ENCODE assay signal across 8 cellular contexts in the genomic region with DNA sequence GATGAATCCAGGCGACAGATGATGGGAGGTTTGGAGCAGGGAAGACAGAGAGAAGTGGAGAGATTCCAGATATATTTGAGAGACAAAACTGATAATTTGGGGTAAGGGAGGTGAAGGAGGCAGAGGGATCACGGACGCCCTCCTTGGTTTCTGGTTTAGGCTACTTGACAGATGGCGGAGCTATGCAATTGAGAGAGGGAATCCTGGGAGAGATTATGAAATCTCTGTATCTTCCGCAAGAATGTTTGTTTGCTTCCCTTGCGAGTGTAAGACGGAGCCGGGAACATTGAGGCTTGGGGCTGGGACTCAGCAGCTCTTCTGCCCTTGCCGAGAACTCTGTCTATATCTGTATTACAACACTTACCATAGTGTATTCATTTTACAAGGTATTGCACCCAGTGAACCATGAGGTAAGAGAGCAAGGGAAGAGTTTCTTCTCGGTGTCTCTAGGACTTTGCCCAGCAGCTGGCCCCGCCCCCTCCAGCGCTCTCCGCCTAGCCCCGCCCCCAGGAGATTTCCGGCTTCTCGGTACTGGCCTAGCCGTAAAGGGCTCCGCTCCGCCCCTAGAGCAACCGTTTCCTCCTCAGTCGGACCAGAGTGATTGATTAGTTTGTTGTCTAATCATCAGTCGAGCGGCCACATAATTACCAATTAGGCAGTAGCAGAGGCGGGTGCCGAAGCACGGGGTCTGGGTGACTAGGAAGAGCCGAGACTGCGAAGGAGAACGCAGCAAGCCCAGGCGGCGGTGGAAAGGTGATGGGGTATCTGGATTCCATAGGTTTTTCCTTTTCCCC. TPM values are rescaled to one million over a fixed set of nuclear protein-coding genes. Genes with fewer than 3 reads are reported as not detected.
DNase-seq lines count a peak whose midpoint lies in the region; ATAC-seq and TF ChIP-seq lines count a peak whose summit lies in the region.

A gene with protein sequence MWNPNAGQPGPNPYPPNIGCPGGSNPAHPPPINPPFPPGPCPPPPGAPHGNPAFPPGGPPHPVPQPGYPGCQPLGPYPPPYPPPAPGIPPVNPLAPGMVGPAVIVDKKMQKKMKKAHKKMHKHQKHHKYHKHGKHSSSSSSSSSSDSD (plus strand): TSS at position 695 of the 794 bp plus-strand sequence. CDS start 981 bp downstream, outside the sequence.

- no peaks in the 10 kb centered on the region for H3K9me3 Mint-ChIP-seq in HFFc6
- no peaks in the 10 kb centered on the region for H3K9me3 Mint-ChIP-seq in activated naive CD4-positive, alpha-beta T cell treated with anti-CD3 and anti-CD28 coated beads, Interleukin-2, amount 10 ng/mL, durations not matched to agents 7 days and 5 days

- DNase-seq in GM04504 (ENCODE audit: low read depth): peak; percentile 100
- DNase-seq in HFFc6: peak; percentile 100
- peak; percentile 100 for DNase-seq in NB4 (ENCODE audit: low read depth)
- DNase-seq in SK-N-MC (ENCODE audit: low read depth, low spot score): peak; percentile 94
- peak; percentile 99 for DNase-seq in activated naive CD4-positive, alpha-beta T cell treated with anti-CD3 and anti-CD28 coated beads, Interleukin-2, amount 10 ng/mL, durations not matched to agents 7 days and 5 days
- DNase-seq in non-pigmented ciliary epithelial cell (ENCODE audit: low read depth): peak; percentile 99
- peak; percentile 99 for DNase-seq in superior temporal gyrus (ENCODE audit: extremely low spot score)

- peak within 1 kb of the TSS; percentile 90 for H3K4me3 Mint-ChIP-seq in HFFc6
- H3K4me3 Mint-ChIP-seq in activated naive CD4-positive, alpha-beta T cell treated with anti-CD3 and anti-CD28 coated beads, Interleukin-2, amount 10 ng/mL, durations not matched to agents 7 days and 5 days: peak within 1 kb of the TSS; percentile 94

- H3K4me1 ChIP-seq in gastroesophageal sphincter: peaks cover 0 to 47% (median 11%) of the 10 kb centered on the region in 3 donors

- no peak for TF ChIP-seq EP300 in gastroesophageal sphincter (IDR thresholded peaks at IDR 0.05)

- no peaks in the 10 kb centered on the region for H3K27me3 ChIP-seq in gastroesophageal sphincter

- H3K27ac ChIP-seq in SK-N-MC: peak within 1 kb of the TSS; percentile 98
- H3K27ac ChIP-seq in gastroesophageal sphincter: peak within 1 kb of the TSS; percentile 83 to 91 (median 87)

- H3K9me3 ChIP-seq in SK-N-MC (ENCODE audit: low read depth, low read length) (no peaks in the 10 kb centered on the region), gastroesophageal sphincter (no peaks in the 10 kb centered on the region)

- peaks cover 23% of the 10 kb centered on the region for H3K36me3 Mint-ChIP-seq in HFFc6 (ENCODE audit: low read depth)
- H3K36me3 Mint-ChIP-seq in activated naive CD4-positive, alpha-beta T cell treated with anti-CD3 and anti-CD28 coated beads, Interleukin-2, amount 10 ng/mL, durations not matched to agents 7 days and 5 days: peaks cover 29% of the 10 kb centered on the region

- H3K4me3 ChIP-seq in NB4 (ENCODE audit: low read depth, low read length) (peak within 1 kb of the TSS; percentile 100), SK-N-MC (peak within 1 kb of the TSS; percentile 92), gastroesophageal sphincter (peak within 1 kb of the TSS; percentile 59 to 77)

- H3K27ac Mint-ChIP-seq in HFFc6: peak within 1 kb of the TSS; percentile 90
- H3K27ac Mint-ChIP-seq in activated naive CD4-positive, alpha-beta T cell treated with anti-CD3 and anti-CD28 coated beads, Interleukin-2, amount 10 ng/mL, durations not matched to agents 7 days and 5 days: peak within 1 kb of the TSS; percentile 92

- CTCF ChIA-PET in activated naive CD4-positive, alpha-beta T cell treated with anti-CD3 and anti-CD28 coated beads, Interleukin-2, amount 10 ng/mL, durations not matched to agents 7 days and 5 days (lab: Charles Lee): interaction anchor here (0.8 to 1.3 kb wide), 4 partner anchors 34 to 303 kb away, joined by 3 to 4 read pairs (median 3); partner anchors contain the start of gene AAAS

- ATAC-seq in gastroesophageal sphincter: peak; percentile 99

- peaks cover 34% of the 10 kb centered on the region for H3K4me1 Mint-ChIP-seq in HFFc6 (ENCODE audit: low read depth)
- H3K4me1 Mint-ChIP-seq in activated naive CD4-positive, alpha-beta T cell treated with anti-CD3 and anti-CD28 coated beads, Interleukin-2, amount 10 ng/mL, durations not matched to agents 7 days and 5 days: peaks cover 39% of the 10 kb centered on the region

- H3K36me3 ChIP-seq in SK-N-MC (ENCODE audit: insufficient read depth, low read length) (peaks cover 19% of the 10 kb centered on the region), gastroesophageal sphincter (peaks cover 0 to 28% of the 10 kb centered on the region in 2 donors)

- no peaks in the 10 kb centered on the region for H3K27me3 Mint-ChIP-seq in HFFc6 (ENCODE audit: insufficient read depth)
- H3K27me3 Mint-ChIP-seq in activated naive CD4-positive, alpha-beta T cell treated with anti-CD3 and anti-CD28 coated beads, Interleukin-2, amount 10 ng/mL, durations not matched to agents 7 days and 5 days: peaks cover 4% of the 10 kb centered on the region

- TF ChIP-seq CTCF in HFFc6 (IDR thresholded peaks at IDR 0.05) (no peak), NB4 (IDR thresholded peaks at IDR 0.05; ENCODE audit: low read depth, low read length) (no peak), gastroesophageal sphincter (IDR thresholded peaks at IDR 0.05) (no peak)

- TF ChIP-seq POLR2A in NB4 (IDR thresholded peaks at IDR 0.05; ENCODE audit: extremely low read depth, insufficient read length) (peak; percentile 89), gastroesophageal sphincter (IDR thresholded peaks at IDR 0.05) (peak; percentile 86 to 93)

- peak within 1 kb of the TSS; percentile 91 for H3K9ac ChIP-seq in SK-N-MC (ENCODE audit: insufficient read length)

- 1 to 3% methylated on average over 15 to 20 of the region's 31 CpGs for WGBS in gastroesophageal sphincter (ENCODE audit: low coverage in 1 of 2), 2 donors

RNA-seq across cellular contexts. Expression of the gene that starts here (rescaled TPM):
- total RNA-seq in HFFc6 (2021; fragmentation: NEBNext Ultra II Directional; extraction: Animal tissue kit (Norgen Biotek cat#: 25700)): 100 to 1,000 TPM; 122 to 188 (median 165) TPM
- total RNA-seq in gastroesophageal sphincter: 10 to 100 TPM; 54.2 to 73.2 (median 69.6) TPM

Comparison
In these comparisons a context has a peak if more than half of its experiments do, and no peak if none do; other contexts are left out.
1. Peak in every context shown above with its lines: DNase-seq, ATAC-seq, H3K4me3 ChIP-seq and H3K27ac ChIP-seq.